12 cellular contexts compared by ENCODE assay signal in genomic region chr9:105259731-105260612, GRCh38. TPM values are rescaled to one million over a fixed set of nuclear protein-coding genes. Genes with fewer than 3 reads are reported as not detected.
DNase-seq lines count a peak whose midpoint lies in the region; ATAC-seq and TF ChIP-seq lines count a peak whose summit lies in the region.
"Had no signal": no experiment of that assay in that cellular context is flagged by ENCODE, and none has a peak within 500 bp of the region (broad histone marks: within the 10 kb centered on the region; RNA-seq: fewer than 3 reads in every experiment).

No MANE protein-coding gene starts in this region.

- H3K4me1 ChIP-seq in colonic mucosa, result peaks cover 11% of the 10 kb centered on the region

- H3K36me3 ChIP-seq in colonic mucosa, result no peaks in the 10 kb centered on the region

- no peak overlapping the region for H3K4me3 ChIP-seq in colonic mucosa
- H3K4me3 ChIP-seq: BLaER1 treated with 17β-estradiol and CSF1 and Interleukin-3, amounts not matched to agents 10 nM and 100 nM had no signal

- no peaks in the 10 kb centered on the region for H3K27me3 ChIP-seq in colonic mucosa
- H3K27me3 ChIP-seq: BLaER1 treated with 17β-estradiol and CSF1 and Interleukin-3, amounts not matched to agents 10 nM and 100 nM had no signal

- peak overlapping the region in 1 of 2 donors; percentile 0 for H3K9ac ChIP-seq in colonic mucosa (ENCODE audit: low read depth in 2 of 2, low read length in 2 of 2)
- H3K9ac ChIP-seq: BLaER1 treated with 17β-estradiol and CSF1 and Interleukin-3, amounts not matched to agents 10 nM and 100 nM had no signal

- no peaks in the 10 kb centered on the region for H3K9me3 ChIP-seq in colonic mucosa

- no peak for TF ChIP-seq CTCF in colonic mucosa (IDR thresholded peaks at IDR 0.05)

- intact Hi-C loops in colonic mucosa (cut with DNase I), result no loop called here
- intact Hi-C loops in sciatic nerve (cut with DNase I), result no loop called here

- no peak for DNase-seq in colonic mucosa
- no peak for DNase-seq in sciatic nerve (ENCODE audit: low spot score)
- no peak for DNase-seq in NCI-H510A treated with DMSO at 0.1 percent for 48 hours (lab: John Stamatoyannopoulos, UW)
- DNase-seq in COLO829 (ENCODE audit: low spot score), result no peak
- DNase-seq in NCI-H1092 (lab: John Stamatoyannopoulos, UW), result no peak
- DNase-seq in A172 (ENCODE audit: low spot score), result no peak
- DNase-seq: mesendoderm, NCI-H1417, T-helper 9 cell had no signal

- ATAC-seq in GM18517 (IDR thresholded peaks at IDR 0.05; ENCODE audit: unreplicated experiment) (peak; percentile 47), HG02973 (IDR thresholded peaks at IDR 0.05; ENCODE audit: unreplicated experiment) (peak; percentile 44), sciatic nerve (peak; percentile 82)

- peak overlapping the region; percentile 65 for H3K27ac ChIP-seq in colonic mucosa
- H3K27ac ChIP-seq: BLaER1 treated with 17β-estradiol and CSF1 and Interleukin-3, amounts not matched to agents 10 nM and 100 nM had no signal

RNA-seq across cellular contexts. Expression of gene SLC44A1, which starts 15.5 kb away (rescaled TPM):
- 100 to 1,000 TPM; 151 to 180 TPM for total RNA-seq in colonic mucosa
- 82.2 TPM for total RNA-seq in sciatic nerve
- total RNA-seq in A172 (2014; rRNA removed; shearing (Covaris generic)), result 44.0 and 47.0 TPM in 2 replicates
